In genomic region chr19:10712041-10712440, GRCh38 we compare ENCODE assay signal across 27 cellular contexts. TPM values are rescaled to one million over a fixed set of nuclear protein-coding genes. Genes with fewer than 3 reads are reported as not detected.
DNase-seq lines count a peak whose midpoint lies in the region; ATAC-seq and TF ChIP-seq lines count a peak whose summit lies in the region.
"Had no signal": no experiment of that assay in that cellular context is flagged by ENCODE, and none has a peak within 500 bp of the region (broad histone marks: within the 10 kb centered on the region; RNA-seq: fewer than 3 reads in every experiment).

No MANE protein-coding gene starts in this region.

- peaks cover 9% of the 10 kb centered on the region for H3K4me1 Mint-ChIP-seq in central memory CD8-positive, alpha-beta T cell

- H3K56ac ChIP-seq in mesendoderm (ENCODE audit: low read length): no peak overlapping the region

- H3K4me3 Mint-ChIP-seq in central memory CD8-positive, alpha-beta T cell: no peak overlapping the region
- H3K4me3 Mint-ChIP-seq: activated naive CD4-positive, alpha-beta T cell treated with anti-CD3 and anti-CD28 coated beads, Interleukin-2, amount 10 ng/mL, durations not matched to agents 7 days and 5 days; activated T-helper 1 cell treated with anti-CD3 and anti-CD28 coated beads, Interleukin-12 subunit alpha, Interleukin-12 subunit beta, Interleukin-2, Interleukin-4 antibody, amounts not matched to agents 30 ng/mL and 10 ng/mL and 1 ng/mL, durations not matched to agents 14 hours and 24 hours and 36 hours; immature natural killer cell; memory B cell; T-cell had no signal

- H2BK15ac ChIP-seq in mesendoderm (replicated peaks; ENCODE audit: low read depth): no peak overlapping the region

- no peaks in the 10 kb centered on the region for H3K4me1 ChIP-seq in mesendoderm (ENCODE audit: control insufficient read depth, low read depth, low read length)
- no peaks in the 10 kb centered on the region for H3K4me1 ChIP-seq in aorta (ENCODE audit: control insufficient read depth in 1 of 2, insufficient read depth in 2 of 2, low read length in 2 of 2)
- H3K4me1 ChIP-seq in upper lobe of left lung: peaks cover 0 to 4% (median 3%) of the 10 kb centered on the region in 4 donors

- no peaks in the 10 kb centered on the region for H3K27me3 ChIP-seq in mesendoderm (ENCODE audit: insufficient read depth, low read length, poor library complexity)
- no peaks in the 10 kb centered on the region for H3K27me3 ChIP-seq in aorta (ENCODE audit: control insufficient read depth in 1 of 2, insufficient read depth in 2 of 2, low read length in 1 of 2)
- H3K27me3 ChIP-seq in upper lobe of left lung: no peaks in the 10 kb centered on the region
- H3K27me3 ChIP-seq: sigmoid colon, tibial nerve had no signal

- H2BK120ac ChIP-seq in mesendoderm (ENCODE audit: low read depth, low read length): no peak overlapping the region

- no peak overlapping the region for H3K18ac ChIP-seq in mesendoderm (ENCODE audit: low read length)

- no peak overlapping the region for H3K9ac ChIP-seq in mesendoderm (ENCODE audit: low read length)

- H3K23ac ChIP-seq in mesendoderm (ENCODE audit: low read length): no peak overlapping the region

- no peak overlapping the region for H4K5ac ChIP-seq in mesendoderm (ENCODE audit: low read length)

- H3K79me1 ChIP-seq in mesendoderm (ENCODE audit: low read length): no peaks in the 10 kb centered on the region

- H3K27ac Mint-ChIP-seq in central memory CD8-positive, alpha-beta T cell (ENCODE audit: low read depth): peak overlapping the region; percentile 70
- H3K27ac Mint-ChIP-seq: activated naive CD4-positive, alpha-beta T cell treated with anti-CD3 and anti-CD28 coated beads, Interleukin-2, amount 10 ng/mL, durations not matched to agents 7 days and 5 days; activated T-helper 1 cell treated with anti-CD3 and anti-CD28 coated beads, Interleukin-12 subunit alpha, Interleukin-12 subunit beta, Interleukin-2, Interleukin-4 antibody, amounts not matched to agents 30 ng/mL and 10 ng/mL and 1 ng/mL, durations not matched to agents 14 hours and 24 hours and 36 hours; immature natural killer cell; memory B cell; T-cell had no signal

- no peak overlapping the region for H3K4me2 ChIP-seq in mesendoderm (ENCODE audit: low read length)

- no peak for TF ChIP-seq EP300 in upper lobe of left lung (IDR thresholded peaks at IDR 0.05)

- H4K8ac ChIP-seq in mesendoderm (ENCODE audit: low read depth, low read length): no peak overlapping the region

- WGBS in mesendoderm (ENCODE audit: extremely low coverage, insufficient coverage, low lambda C conversion rate): no CpG with 5 or more reads among the region's 14 CpGs
- WGBS in aorta, 2 donors: 51 to 64% methylated on average over 14 of the region's 14 CpGs
- 82% methylated on average over 11 to 14 of the region's 14 CpGs for WGBS in upper lobe of left lung, 2 donors

- no peak for ATAC-seq in central memory CD8-positive, alpha-beta T cell (replicated peaks; ENCODE audit: extremely low read depth, poor library complexity, severe bottlenecking)
- ATAC-seq in aorta (ENCODE audit: low FRiP score) (peak; percentile 19), HG02852 (IDR thresholded peaks at IDR 0.05; ENCODE audit: unreplicated experiment) (no peak), upper lobe of left lung (ENCODE audit: low FRiP score in 2 of 2) (no peak)
- ATAC-seq: left cardiac atrium, psoas muscle, T-cell had no signal

- H3K27ac ChIP-seq in mesendoderm (ENCODE audit: low read depth, low read length) (no peak overlapping the region), aorta (ENCODE audit: low read depth in 1 of 2, low read length in 2 of 2) (no peak overlapping the region), upper lobe of left lung (no peak overlapping the region)
- H3K27ac ChIP-seq: 22Rv1, psoas muscle had no signal

- H3K4ac ChIP-seq in mesendoderm (ENCODE audit: low read depth, low read length): no peak overlapping the region

- no peak for TF ChIP-seq POLR2A in upper lobe of left lung (IDR thresholded peaks at IDR 0.05)

- peak; percentile 19 for DNase-seq in NCI-H82 (lab: John Stamatoyannopoulos, UW)
- no peak for DNase-seq in NCI-H82 treated with DMSO at 0.1 percent for 48 hours (lab: John Stamatoyannopoulos, UW; ENCODE audit: unreplicated experiment)
- no peak for DNase-seq in central memory CD8-positive, alpha-beta T cell (ENCODE audit: low spot score in 2 of 2)
- peak; percentile 44 for DNase-seq in mesendoderm
- no peak for DNase-seq in aorta
- no peak for DNase-seq in upper lobe of left lung
- DNase-seq in HuH-7 (ENCODE audit: low spot score): no peak
- DNase-seq: activated CD4-positive, alpha-beta T cell treated with anti-CD3 and anti-CD28 coated beads, Interleukin-2, amount 50 U/mL, for 4 hours; activated naive CD4-positive, alpha-beta T cell treated with anti-CD3 and anti-CD28 coated beads, Interleukin-2, amount 10 ng/mL, durations not matched to agents 7 days and 5 days; amniotic stem cell; C1 segment of cervical spinal cord; Caco-2; effector CD8-positive, alpha-beta T cell; hypothalamus; immature natural killer cell; left cardiac atrium; NCI-H446; NCI-H774; psoas muscle; sigmoid colon; stimulated activated CD4-positive, alpha-beta T cell treated with anti-CD3 and anti-CD28 coated beads, Interleukin-4, amount 100 ng/mL, for 1 hour; T-cell had no signal

- H3K36me3 ChIP-seq in mesendoderm (ENCODE audit: control insufficient read depth, insufficient read depth, low read length) (peaks cover 2% of the 10 kb centered on the region), aorta (ENCODE audit: control insufficient read depth in 1 of 2, insufficient read depth in 2 of 2, low read length in 1 of 2) (peaks cover 0 to 1% of the 10 kb centered on the region in 2 donors), upper lobe of left lung (peaks cover 0 to 30% (median 10%) of the 10 kb centered on the region in 4 donors)

- peaks cover 12% of the 10 kb centered on the region for H3K36me3 Mint-ChIP-seq in central memory CD8-positive, alpha-beta T cell (ENCODE audit: insufficient read depth)
- H3K36me3 Mint-ChIP-seq: immature natural killer cell had no signal

- no peak for TF ChIP-seq CTCF in upper lobe of left lung (IDR thresholded peaks at IDR 0.05)

- no peak overlapping the region for H2AK5ac ChIP-seq in mesendoderm (ENCODE audit: low read length)

- H3K4me3 ChIP-seq in mesendoderm (ENCODE audit: low read length) (no peak overlapping the region), aorta (ENCODE audit: low read length in 2 of 2) (no peak overlapping the region), upper lobe of left lung (no peak overlapping the region)
- H3K4me3 ChIP-seq: psoas muscle, sigmoid colon, tibial nerve had no signal

- no peaks in the 10 kb centered on the region for H3K9me3 ChIP-seq in aorta (ENCODE audit: control insufficient read depth, low read length)
- no peaks in the 10 kb centered on the region for H3K9me3 ChIP-seq in upper lobe of left lung
- H3K9me3 ChIP-seq: Caco-2, psoas muscle, sigmoid colon, tibial nerve had no signal

- H2BK5ac ChIP-seq in mesendoderm (ENCODE audit: low read length): no peak overlapping the region

- intact Hi-C loops in aorta (cut with DNase I): no loop called here

- no peaks in the 10 kb centered on the region for H3K27me3 Mint-ChIP-seq in central memory CD8-positive, alpha-beta T cell
- H3K27me3 Mint-ChIP-seq: activated naive CD4-positive, alpha-beta T cell treated with anti-CD3 and anti-CD28 coated beads, Interleukin-2, amount 10 ng/mL, durations not matched to agents 7 days and 5 days; memory B cell; T-cell had no signal

- no peaks in the 10 kb centered on the region for H3K79me2 ChIP-seq in mesendoderm (ENCODE audit: control insufficient read depth, insufficient read depth, low read length)

- no peaks in the 10 kb centered on the region for H3K9me3 Mint-ChIP-seq in central memory CD8-positive, alpha-beta T cell
- H3K9me3 Mint-ChIP-seq: activated naive CD4-positive, alpha-beta T cell treated with anti-CD3 and anti-CD28 coated beads, Interleukin-2, amount 10 ng/mL, durations not matched to agents 7 days and 5 days; activated T-helper 1 cell treated with anti-CD3 and anti-CD28 coated beads, Interleukin-12 subunit alpha, Interleukin-12 subunit beta, Interleukin-2, Interleukin-4 antibody, amounts not matched to agents 30 ng/mL and 10 ng/mL and 1 ng/mL, durations not matched to agents 14 hours and 24 hours and 36 hours; immature natural killer cell; memory B cell; T-cell had no signal

RNA-seq across cellular contexts. Expression of gene DNM2, which starts 5.8 kb away (rescaled TPM):
- 61.4 TPM for polyA plus RNA-seq in mesendoderm (2013, experiment 1 of 2)
- polyA plus RNA-seq in mesendoderm (2013, experiment 2 of 2): 60.6 TPM
- total RNA-seq in aorta (100 to 1,000 TPM; 118 to 160 TPM), upper lobe of left lung (100 to 1,000 TPM; 238 to 744 (median 318) TPM)
- polyA plus RNA-seq in aorta: 10 to 100 TPM; 51.7 to 89.7 TPM

RNA-seq across cellular contexts. Expression of gene QTRT1, which starts 10.8 kb away (rescaled TPM):
- 29.5 TPM for polyA plus RNA-seq in mesendoderm (2013, experiment 1 of 2)
- 28.5 TPM for polyA plus RNA-seq in mesendoderm (2013, experiment 2 of 2)
- total RNA-seq in aorta (10 to 100 TPM; 25.0 to 31.5 TPM), upper lobe of left lung (10 to 100 TPM; 11.0 to 85.9 (median 32.5) TPM)
- 100 to 1,000 TPM in 1 of 2 donors, 10 to 100 TPM in 1; 54.2 to 243 TPM for polyA plus RNA-seq in aorta

RNA-seq across cellular contexts. Expression of gene ILF3, which starts 57.9 kb away (rescaled TPM):
- 413 TPM for polyA plus RNA-seq in mesendoderm (2013, experiment 1 of 2)
- 408 TPM for polyA plus RNA-seq in mesendoderm (2013, experiment 2 of 2)
- total RNA-seq in aorta: 100 to 1,000 TPM; 168 to 190 TPM
- 100 to 1,000 TPM in 1 of 2 donors, 10 to 100 TPM in 1; 40.2 to 111 TPM for polyA plus RNA-seq in aorta
- total RNA-seq in upper lobe of left lung: 100 to 1,000 TPM; 121 to 193 (median 169) TPM

Comparison
In these comparisons a context has a peak if more than half of its experiments do, and no peak if none do; other contexts are left out.
1. DNase-seq: peak in NCI-H82 (single experiment) and mesendoderm (single experiment); none in NCI-H82 treated with DMSO at 0.1 percent for 48 hours (single experiment), central memory CD8-positive, alpha-beta T cell (0 of 2), aorta (0 of 2), upper lobe of left lung (0 of 2) and HuH-7 (single experiment).